ENCODE assay signal across 11 cellular contexts in the genomic region with DNA sequence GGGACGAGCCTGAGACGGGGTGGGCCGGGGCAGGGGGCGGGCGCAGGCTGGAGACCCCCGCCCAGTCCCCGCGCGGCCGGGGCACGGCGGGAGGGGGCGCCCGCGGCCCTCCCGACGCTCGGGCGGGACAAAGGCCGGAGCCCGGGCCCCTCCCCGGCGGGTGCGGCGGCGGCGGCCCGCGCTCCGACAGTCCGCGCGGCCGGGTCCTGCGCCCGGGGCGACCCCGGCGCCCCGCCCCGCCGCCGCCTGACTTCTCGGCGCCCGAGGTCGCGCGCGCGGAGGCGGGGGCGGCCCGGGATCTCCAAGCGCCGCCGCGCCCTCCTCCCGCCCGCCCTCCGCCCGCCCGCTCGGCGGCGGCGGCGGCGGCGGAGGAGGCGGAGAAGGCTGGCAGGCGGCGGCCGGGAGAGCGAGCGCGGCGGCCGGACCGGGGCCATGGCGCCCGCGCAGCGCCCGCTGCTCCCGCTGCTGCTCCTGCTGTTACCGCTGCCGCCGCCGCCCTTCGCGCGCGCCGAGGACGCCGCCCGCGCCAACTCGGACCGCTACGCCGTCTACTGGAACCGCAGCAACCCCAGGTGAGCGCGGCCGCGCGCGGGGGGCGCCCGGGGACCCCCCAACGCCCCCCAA. TPM values are rescaled to one million over a fixed set of nuclear protein-coding genes. Genes with fewer than 3 reads are reported as not detected.
DNase-seq lines count a peak whose midpoint lies in the region; ATAC-seq and TF ChIP-seq lines count a peak whose summit lies in the region.
"Had no signal": no experiment of that assay in that cellular context is flagged by ENCODE, and none has a peak within 500 bp of the region (broad histone marks: within the 10 kb centered on the region; RNA-seq: fewer than 3 reads in every experiment).

TSS of gene EFNA2 (plus strand) at position 137 of the 624 bp plus-strand sequence. CDS start at position 433, 296 bp downstream.

- H3K9ac ChIP-seq in mucosa of rectum (ENCODE audit: low read depth in 1 of 2, low read length in 2 of 2) = peak within 1 kb of the TSS; percentile 60 to 81

- peak within 1 kb of the TSS; percentile 69 to 72 for H3K4me3 ChIP-seq in mucosa of rectum (ENCODE audit: low read length in 2 of 2)

- H3K27me3 Mint-ChIP-seq in CD4-positive, alpha-beta T cell = peaks cover 26% of the 10 kb centered on the region
- H3K27me3 Mint-ChIP-seq in central memory CD8-positive, alpha-beta T cell = peaks cover 24% of the 10 kb centered on the region

- CTCF ChIA-PET in CD4-positive, alpha-beta T cell (lab: Charles Lee) = no interaction called here

- peaks cover 4% of the 10 kb centered on the region for H3K4me1 Mint-ChIP-seq in CD4-positive, alpha-beta T cell (ENCODE audit: low read depth)
- peaks cover 9% of the 10 kb centered on the region for H3K4me1 Mint-ChIP-seq in central memory CD8-positive, alpha-beta T cell

- no peaks in the 10 kb centered on the region for H3K36me3 Mint-ChIP-seq in CD4-positive, alpha-beta T cell (ENCODE audit: low read depth)
- H3K36me3 Mint-ChIP-seq in central memory CD8-positive, alpha-beta T cell (ENCODE audit: insufficient read depth) = peaks cover 2% of the 10 kb centered on the region

- no peak for ATAC-seq in CD4-positive, alpha-beta T cell (ENCODE audit: poor library complexity)
- ATAC-seq in central memory CD8-positive, alpha-beta T cell (replicated peaks; ENCODE audit: extremely low read depth, poor library complexity, severe bottlenecking) = no peak
- no peak for ATAC-seq in HG02642 (IDR thresholded peaks at IDR 0.05; ENCODE audit: poor library complexity, unreplicated experiment)

- no peaks in the 10 kb centered on the region for H3K36me3 ChIP-seq in mucosa of rectum (ENCODE audit: control insufficient read depth in 2 of 2, insufficient read depth in 2 of 2, low read length in 2 of 2)

- POLR2A ChIA-PET in CD4-positive, alpha-beta T cell (lab: Charles Lee) = no interaction called here

- DNase-seq in CD4-positive, alpha-beta T cell = no peak
- peak; percentile 84 for DNase-seq in HuH-7.5 (ENCODE audit: low spot score)
- DNase-seq in central memory CD8-positive, alpha-beta T cell (ENCODE audit: low spot score in 2 of 2) = no peak
- no peak for DNase-seq in activated gamma-delta T cell (lab: John Stamatoyannopoulos, UW)
- DNase-seq in posterior cingulate gyrus = no peak
- no peak for DNase-seq in medulla oblongata (ENCODE audit: extremely low spot score)
- DNase-seq: GDM1 had no signal

- intact Hi-C loops in CD4-positive, alpha-beta T cell (cut with DNase I, micrococcal nuclease) = no loop called here
- intact Hi-C loops in posterior cingulate gyrus (cut with DNase I) = no loop called here

- H3K4me3 Mint-ChIP-seq in CD4-positive, alpha-beta T cell = peak within 1 kb of the TSS; percentile 8
- peak within 1 kb of the TSS; percentile 69 for H3K4me3 Mint-ChIP-seq in central memory CD8-positive, alpha-beta T cell

- no peak within 1 kb of the TSS for H3K27ac Mint-ChIP-seq in CD4-positive, alpha-beta T cell
- H3K27ac Mint-ChIP-seq in central memory CD8-positive, alpha-beta T cell (ENCODE audit: low read depth) = no peak within 1 kb of the TSS

- peaks cover 34 to 50% of the 10 kb centered on the region in 2 donors for H3K4me1 ChIP-seq in mucosa of rectum (ENCODE audit: control insufficient read depth in 2 of 2, insufficient read depth in 2 of 2, low read length in 2 of 2)

- H3K27me3 ChIP-seq in CD4-positive, alpha-beta T cell (ENCODE audit: control insufficient read depth, insufficient read depth, low read length) = peaks cover 50% of the 10 kb centered on the region
- peaks cover 4 to 13% of the 10 kb centered on the region in 2 donors for H3K27me3 ChIP-seq in mucosa of rectum (ENCODE audit: control insufficient read depth in 2 of 2, insufficient read depth in 2 of 2, low read length in 2 of 2)

- H3K9me3 ChIP-seq in CD4-positive, alpha-beta T cell (ENCODE audit: control insufficient read depth, low read length) = no peaks in the 10 kb centered on the region
- H3K9me3 ChIP-seq in mucosa of rectum (ENCODE audit: control insufficient read depth in 2 of 2, low read length in 2 of 2) = no peaks in the 10 kb centered on the region

- H3K9me3 Mint-ChIP-seq in CD4-positive, alpha-beta T cell = no peaks in the 10 kb centered on the region
- no peaks in the 10 kb centered on the region for H3K9me3 Mint-ChIP-seq in central memory CD8-positive, alpha-beta T cell

- no peak for TF ChIP-seq CTCF in CD4-positive, alpha-beta T cell (IDR thresholded peaks at IDR 0.05)

- no peak within 1 kb of the TSS for H3K27ac ChIP-seq in CD4-positive, alpha-beta T cell (ENCODE audit: low read depth, low read length)
- H3K27ac ChIP-seq in mucosa of rectum (ENCODE audit: low read depth in 2 of 2, low read length in 2 of 2) = peak within 1 kb of the TSS; percentile 94 to 97

RNA-seq across cellular contexts. Expression of gene EFNA2, which starts in this region (rescaled TPM):
- not detected for total RNA-seq in CD4-positive, alpha-beta T cell
- total RNA-seq: activated CD8-positive, alpha-beta memory T cell treated with anti-CD3 and anti-CD28 coated beads for 36 hours; OCI-LY7 had no signal
